ENCODE assay signal across 17 cellular contexts in the genomic region with DNA sequence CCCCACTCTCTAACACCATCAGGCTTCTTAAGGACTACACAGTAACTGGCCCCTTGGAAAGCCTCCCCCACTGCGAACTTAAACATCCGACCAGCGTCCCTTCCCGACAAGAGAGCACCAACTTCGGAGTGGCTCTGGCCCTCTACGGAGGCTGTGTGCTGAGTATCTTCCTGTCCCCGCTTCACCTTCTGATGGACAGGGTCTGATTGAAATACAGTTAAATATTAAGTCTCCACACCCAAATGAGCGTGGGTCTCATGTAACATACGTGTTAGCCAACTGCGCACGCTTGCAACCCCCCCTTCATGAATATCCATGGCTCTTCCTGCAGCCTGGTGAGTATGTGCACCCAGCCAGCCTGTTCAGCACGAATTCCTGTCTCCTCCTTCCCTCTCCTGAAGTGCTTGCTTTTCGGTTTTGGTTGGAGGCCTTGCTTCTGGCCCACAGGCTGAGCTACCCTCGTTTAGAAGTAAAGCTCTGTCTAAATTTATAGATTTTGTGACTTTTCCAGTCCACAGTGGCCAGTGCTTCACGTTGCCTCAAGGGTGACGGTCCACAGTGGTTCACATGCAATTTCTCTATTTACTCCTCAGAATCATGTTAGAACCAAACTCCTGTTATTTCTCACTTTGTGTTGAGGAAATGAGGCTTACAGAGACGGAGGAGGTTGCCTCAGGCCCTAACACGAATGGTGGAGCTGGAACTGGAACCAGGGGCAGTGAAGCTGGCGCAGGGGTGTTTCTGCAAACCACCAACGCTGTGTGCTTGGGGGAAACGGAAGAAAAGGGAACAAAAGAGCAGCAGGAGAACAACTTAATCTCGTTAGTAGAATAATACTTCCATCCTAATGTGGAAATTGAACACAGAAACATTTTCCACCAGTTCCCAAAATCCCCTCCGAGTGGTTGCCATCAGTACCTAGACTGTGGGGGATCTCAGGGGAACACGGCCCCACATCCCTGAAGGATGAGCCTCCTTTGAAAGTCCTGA.
"Had no signal": no experiment of that assay in that cellular context is flagged by ENCODE, and none has a peak within 500 bp of the region (broad histone marks: within the 10 kb centered on the region; RNA-seq: fewer than 3 reads in every experiment).

No MANE protein-coding gene starts in this region.

- DNase-seq: activated CD4-positive, alpha-beta T cell treated with anti-CD3 and anti-CD28 coated beads, Interleukin-2, amount 50 U/mL, for 48 hours; activated gamma-delta T cell treated with Interleukin-2 at 50 U/mL for 16 hours; activated T-cell treated with anti-CD3 and anti-CD28 coated beads, Interleukin-2, amount 50 U/mL, for 48 hours; amniotic stem cell; effector memory CD4-positive, alpha-beta T cell; foreskin melanocyte; naive B cell; stimulated activated CD4-positive, alpha-beta T cell treated with anti-CD3 and anti-CD28 coated beads, Interleukin-4, amount 100 ng/mL, for 24 hours; stimulated activated naive CD4-positive, alpha-beta T cell; trophoblast cell had no signal

- H3K4me3 ChIP-seq: suprapubic skin had no signal

- H3K27ac Mint-ChIP-seq: activated naive CD8-positive, alpha-beta T cell; dendritic cell treated with granulocyte-macrophage colony-stimulating factor and Interleukin-4, amounts not matched to agents 40 ng/mL and 50 ng/mL, for 4 days had no signal

- H3K36me3 ChIP-seq: neutrophil, suprapubic skin had no signal

- H3K4me1 ChIP-seq: suprapubic skin had no signal

- H3K9me3 Mint-ChIP-seq: central memory CD8-positive, alpha-beta T cell; dendritic cell treated with granulocyte-macrophage colony-stimulating factor and Interleukin-4, amounts not matched to agents 40 ng/mL and 50 ng/mL, for 4 days had no signal

- H3K27me3 Mint-ChIP-seq: activated naive CD8-positive, alpha-beta T cell; dendritic cell treated with granulocyte-macrophage colony-stimulating factor and Interleukin-4, amounts not matched to agents 40 ng/mL and 50 ng/mL, for 4 days had no signal

- H3K4me1 Mint-ChIP-seq: central memory CD8-positive, alpha-beta T cell; naive B cell had no signal

- H3K36me3 Mint-ChIP-seq: activated naive CD8-positive, alpha-beta T cell; naive B cell had no signal

- H3K27ac ChIP-seq: epithelial cell of prostate, neutrophil, suprapubic skin, VCaP had no signal

- H3K4me3 Mint-ChIP-seq: activated naive CD8-positive, alpha-beta T cell; central memory CD8-positive, alpha-beta T cell; dendritic cell treated with granulocyte-macrophage colony-stimulating factor and Interleukin-4, amounts not matched to agents 40 ng/mL and 50 ng/mL, for 4 days; naive B cell had no signal

- H3K9me3 ChIP-seq: neutrophil, suprapubic skin had no signal

- H3K27me3 ChIP-seq: neutrophil, suprapubic skin had no signal
